In genomic region chr5:137750436-137750835, GRCh38 we compare ENCODE assay signal across 19 cellular contexts. TPM values are rescaled to one million over a fixed set of nuclear protein-coding genes. Genes with fewer than 3 reads are reported as not detected.
DNase-seq lines count a peak whose midpoint lies in the region; ATAC-seq, FAIRE-seq and TF ChIP-seq lines count a peak whose summit lies in the region.
"Had no signal": no experiment of that assay in that cellular context is flagged by ENCODE, and none has a peak within 500 bp of the region (broad histone marks: within the 10 kb centered on the region; RNA-seq: fewer than 3 reads in every experiment).

No MANE protein-coding gene starts in this region.

- no peaks in the 10 kb centered on the region; a peak in 1 of 5 replicates for H3K27me3 ChIP-seq in HepG2 (ENCODE audit: control insufficient read depth in 1 of 2, insufficient read depth in 2 of 2, low read length in 2 of 2)
- H3K27me3 ChIP-seq in right lobe of liver, result no peaks in the 10 kb centered on the region
- H3K27me3 ChIP-seq in mesendoderm (ENCODE audit: insufficient read depth, low read length, poor library complexity), result no peaks in the 10 kb centered on the region
- H3K27me3 ChIP-seq: colonic mucosa, tibial artery had no signal

- H3K36me3 Mint-ChIP-seq in WTC11, result peaks cover 19% of the 10 kb centered on the region

- H3K9me3 ChIP-seq in HepG2 (ENCODE audit: low read length) (no peaks in the 10 kb centered on the region), right lobe of liver (no peaks in the 10 kb centered on the region)
- H3K9me3 ChIP-seq: colonic mucosa, tibial artery had no signal

- H3K27ac Mint-ChIP-seq in WTC11, result peak overlapping the region; percentile 43; the same call in 1 of the 2 replicates
- H3K27ac Mint-ChIP-seq: activated CD8-positive, alpha-beta memory T cell treated with anti-CD3 and anti-CD28 coated beads, Interleukin-2, amount 10 ng/mL, durations not matched to agents 7 days and 5 days had no signal

- H2BK15ac ChIP-seq in mesendoderm (replicated peaks; ENCODE audit: low read depth), result no peak overlapping the region

- H4K20me1 ChIP-seq in HepG2 (ENCODE audit: insufficient read depth, low read length), result peaks cover 23% of the 10 kb centered on the region

- H3K4me1 Mint-ChIP-seq in WTC11, result peaks cover 28% of the 10 kb centered on the region

- WGBS in HepG2 (ENCODE audit: low lambda C conversion rate), result 97% methylated on average over 1 of the region's 1 CpG
- WGBS in right lobe of liver (ENCODE audit: insufficient coverage, low coverage, low lambda C conversion rate, missing lambda C conversion rate), result 87% methylated on average over 1 of the region's 1 CpG
- WGBS in mesendoderm (ENCODE audit: extremely low coverage, insufficient coverage, low lambda C conversion rate), result no CpG with 5 or more reads among the region's 1 CpG

- BruUV-seq in HepG2 (replicated peaks; lab: Mats Ljungman, UMichigan), result no TSS peak

- H2BK120ac ChIP-seq in mesendoderm (ENCODE audit: low read depth, low read length), result no peak overlapping the region

- no peak overlapping the region for H2AFZ ChIP-seq in HepG2 (ENCODE audit: low read length)
- H2AFZ ChIP-seq: parathyroid adenoma had no signal

- peak overlapping the region; percentile 44 for H3K4me3 Mint-ChIP-seq in WTC11
- H3K4me3 Mint-ChIP-seq: activated CD8-positive, alpha-beta memory T cell treated with anti-CD3 and anti-CD28 coated beads, Interleukin-2, amount 10 ng/mL, durations not matched to agents 7 days and 5 days had no signal

- H2BK5ac ChIP-seq in mesendoderm (ENCODE audit: low read length), result no peak overlapping the region

- H3K79me2 ChIP-seq in HepG2 (ENCODE audit: insufficient read depth, low read length) (peaks cover 38% of the 10 kb centered on the region), mesendoderm (ENCODE audit: control insufficient read depth, insufficient read depth, low read length) (peaks cover 38% of the 10 kb centered on the region)

- TF ChIP-seq CTCF in HepG2 (CRISPR knock-in tag; IDR thresholded peaks at IDR 0.05) (no peak), right lobe of liver (IDR thresholded peaks at IDR 0.05) (no peak), WTC11 (IDR thresholded peaks at IDR 0.05) (no peak), GM20000 (IDR thresholded peaks at IDR 0.05; ENCODE audit: extremely low read depth, missing control alignments) (no peak)

- no peak overlapping the region for H2AK5ac ChIP-seq in mesendoderm (ENCODE audit: low read length)

- CTCF ChIA-PET in HepG2 (lab: Yijun Ruan, JAX; ENCODE audit: low intra/inter-chr PET ratio, low total read pairs), result no interaction called here
- CTCF ChIA-PET in WTC11 (lab: Charles Lee), result interaction anchor here (1.6 to 1.8 kb wide), 3 partner anchors 72 to 121 kb away, joined by 6 to 12 read pairs (median 9); no protein-coding TSS in a partner anchor
- CTCF ChIA-PET in HEK293T (lab: Yijun Ruan, JAX), result interaction anchor here (1.8 to 2.6 kb wide), 2 partner anchors 8 to 29 kb away, joined by 6 to 10 read pairs; no protein-coding TSS in a partner anchor

- in situ Hi-C loops in HepG2 (cut with HindIII; ENCODE audit: extremely low pct_ligation_motif_present, low pct_unique_long_range_greater_than_20kb), result no loop called here

- peaks cover 4% of the 10 kb centered on the region for H3K79me1 ChIP-seq in mesendoderm (ENCODE audit: low read length)

- ATAC-seq in HepG2 (no peak), right lobe of liver (no peak), WTC11 (no peak), GM19395 (IDR thresholded peaks at IDR 0.05; ENCODE audit: unreplicated experiment) (no peak)
- ATAC-seq: activated CD8-positive, alpha-beta memory T cell treated with anti-CD3 and anti-CD28 coated beads, Interleukin-2, amount 10 ng/mL, durations not matched to agents 7 days and 5 days; Right ventricle myocardium inferior had no signal

- H3K18ac ChIP-seq in mesendoderm (ENCODE audit: low read length), result no peak overlapping the region

- DNase-seq in HepG2 (ENCODE audit: low spot score) (no peak), right lobe of liver (no peak), WTC11 (ENCODE audit: low spot score) (no peak), mesendoderm (no peak), NCI-H510A treated with DMSO at 0.1 percent for 48 hours (lab: John Stamatoyannopoulos, UW) (no peak), GM20000 (ENCODE audit: low spot score) (no peak), HEK293T (ENCODE audit: extremely low spot score) (no peak)
- DNase-seq: activated CD8-positive, alpha-beta memory T cell treated with anti-CD3 and anti-CD28 coated beads, Interleukin-2, amount 10 ng/mL, durations not matched to agents 7 days and 5 days; colonic mucosa; DMS79 treated with DMSO at 0.1 percent for 48 hours; KG1; NCI-H1436 treated with DMSO at 0.1 percent for 48 hours; NCI-H82; stimulated activated CD4-positive, alpha-beta T cell treated with anti-CD3 and anti-CD28 coated beads, Interleukin-12 subunit alpha, Interleukin-12 subunit beta, amount 100 ng/mL, for 4 hours; tibial artery had no signal

- FAIRE-seq in HepG2 (lab: Jason Lieb, UNC), result no peak
- FAIRE-seq: TTC549 had no signal

- H3K4me1 ChIP-seq in HepG2 (ENCODE audit: insufficient read depth, low read length) (peaks cover 26% of the 10 kb centered on the region), right lobe of liver (peaks cover 0 to 22% (median 5%) of the 10 kb centered on the region in 4 donors), mesendoderm (ENCODE audit: control insufficient read depth, low read depth, low read length) (no peaks in the 10 kb centered on the region)

- no peak overlapping the region for H3K4ac ChIP-seq in mesendoderm (ENCODE audit: low read depth, low read length)

- H3K27me3 Mint-ChIP-seq in WTC11 (ENCODE audit: low read depth), result no peaks in the 10 kb centered on the region
- H3K27me3 Mint-ChIP-seq: activated CD8-positive, alpha-beta memory T cell treated with anti-CD3 and anti-CD28 coated beads, Interleukin-2, amount 10 ng/mL, durations not matched to agents 7 days and 5 days had no signal

- TF ChIP-seq EP300 in HepG2 (IDR thresholded peaks at IDR 0.05; ENCODE audit: low read depth in 2 of 2, low read length in 2 of 2), result no peak
- no peak for TF ChIP-seq EP300 in HepG2 (CRISPR knock-in tag; IDR thresholded peaks at IDR 0.05; ENCODE audit: borderline replicate concordance)

- no peak overlapping the region for H3K27ac ChIP-seq in HepG2 (ENCODE audit: extremely low read length, insufficient read depth, low read length)
- no peak overlapping the region for H3K27ac ChIP-seq in right lobe of liver
- H3K27ac ChIP-seq in mesendoderm (ENCODE audit: low read depth, low read length), result no peak overlapping the region
- H3K27ac ChIP-seq: colonic mucosa, parathyroid adenoma, tibial artery had no signal

- POLR2A ChIA-PET in HepG2 (lab: Yijun Ruan, JAX), result interaction anchor here (1.2 kb wide), 1 partner anchor 130 kb away, joined by 3 read pairs; no protein-coding TSS in a partner anchor
- POLR2A ChIA-PET in WTC11 (lab: Charles Lee), result no interaction called here
- POLR2A ChIA-PET in HEK293T (lab: Yijun Ruan, JAX), result no interaction called here

- TF ChIP-seq POLR2A in HepG2 (IDR thresholded peaks at IDR 0.05; ENCODE audit: insufficient read depth in 1 of 2, low read depth in 2 of 2, low read length in 2 of 2), result no peak
- TF ChIP-seq POLR2A in right lobe of liver (IDR thresholded peaks at IDR 0.05), result no peak

- no peak overlapping the region for H3K56ac ChIP-seq in mesendoderm (ENCODE audit: low read length)

- H3K4me3 ChIP-seq in HepG2 (replicated peaks in 1 of 3; ENCODE audit: insufficient read depth in 1 of 3, low read depth in 2 of 3, low read length in 3 of 3) (no peak overlapping the region), right lobe of liver (no peak overlapping the region), mesendoderm (ENCODE audit: low read length) (no peak overlapping the region)

- H3K9me3 Mint-ChIP-seq in WTC11, result no peaks in the 10 kb centered on the region

- no peak for TF ChIP-seq RAD21 in HepG2 (CRISPR knock-in tag; IDR thresholded peaks at IDR 0.05)

- no peak overlapping the region for H4K8ac ChIP-seq in mesendoderm (ENCODE audit: low read depth, low read length)

- intact Hi-C loops in HepG2 (cut with micrococcal nuclease; ENCODE audit: unreplicated experiment), result loop anchor here (10.0 kb wide), 1 partner anchor 144 kb away; no protein-coding TSS in a partner anchor
- intact Hi-C loops in right lobe of liver (cut with DNase I), result no loop called here

- no peak overlapping the region for H4K5ac ChIP-seq in mesendoderm (ENCODE audit: low read length)

- H3K36me3 ChIP-seq in HepG2 (replicated peaks in 1 of 2; ENCODE audit: control insufficient read depth in 1 of 2, insufficient read depth in 2 of 2, low read length in 2 of 2) (no peaks in the 10 kb centered on the region), right lobe of liver (no peaks in the 10 kb centered on the region), mesendoderm (ENCODE audit: control insufficient read depth, insufficient read depth, low read length) (peaks cover 2% of the 10 kb centered on the region)
- H3K36me3 ChIP-seq: colonic mucosa had no signal

- H3K23ac ChIP-seq in mesendoderm (ENCODE audit: low read length), result no peak overlapping the region

- H3K4me2 ChIP-seq in HepG2 (ENCODE audit: low read depth, low read length) (peak overlapping the region; percentile 87), mesendoderm (ENCODE audit: low read length) (peak overlapping the region; percentile 4)

- H3K9ac ChIP-seq in HepG2 (ENCODE audit: insufficient read depth, low read depth, low read length) (no peak overlapping the region), mesendoderm (ENCODE audit: low read length) (no peak overlapping the region)
- H3K9ac ChIP-seq: parathyroid adenoma had no signal

RNA-seq across cellular contexts. Expression of gene HNRNPA0, which starts 3.7 kb away (rescaled TPM):
- 12.9 and 16.9 TPM in 2 replicates for total RNA-seq in HepG2 (2016; rRNA removed; fragmentation: Illumina TruSeq; extraction: Trizol)
- total RNA-seq in HepG2 (2016; cell fraction: cytosol; rRNA removed; fragmentation: Illumina TruSeq; extraction: Trizol; ENCODE audit: low read depth), result 2.5 TPM in 2 replicates
- total RNA-seq in HepG2 (2016; cell fraction: insoluble cytoplasmic fraction; rRNA removed; fragmentation: Illumina TruSeq; extraction: Trizol), result 14.9 TPM in 2 replicates
- total RNA-seq in HepG2 (2016; cell fraction: membrane; rRNA removed; fragmentation: Illumina TruSeq; extraction: Trizol), result 8.5 and 8.9 TPM in 2 replicates
- total RNA-seq in HepG2 (2016; cell fraction: nucleus; rRNA removed; fragmentation: Illumina TruSeq; extraction: Trizol), result 10.5 and 11.0 TPM in 2 replicates
- polyA plus RNA-seq in HepG2 (2011; rRNA removed), result 9.0 and 9.6 TPM in 2 replicates
- 9.8 and 11.3 TPM in 2 replicates for polyA plus RNA-seq in HepG2 (2011; cell fraction: cytosol; rRNA removed)
- polyA plus RNA-seq in HepG2 (2011; cell fraction: nucleus; rRNA removed), result 4.5 and 4.6 TPM in 2 replicates
- 15.9 and 21.6 TPM in 2 replicates for polyA plus RNA-seq in HepG2 (2012)
- 3.6 and 3.8 TPM in 2 replicates for polyA plus RNA-seq in HepG2 (2016; cell fraction: cytosol; fragmentation: Illumina TruSeq; extraction: Trizol; ENCODE audit: low read depth)
- 39.4 and 44.5 TPM in 2 replicates for polyA plus RNA-seq in HepG2 (2016; cell fraction: insoluble cytoplasmic fraction; fragmentation: Illumina TruSeq; extraction: Trizol; ENCODE audit: low read depth)
- polyA plus RNA-seq in HepG2 (2016; cell fraction: membrane; fragmentation: Illumina TruSeq; extraction: Trizol; ENCODE audit: low read depth), result 10.7 and 10.9 TPM in 2 replicates
- polyA plus RNA-seq in HepG2 (2016; cell fraction: nucleus; fragmentation: Illumina TruSeq; extraction: Trizol; ENCODE audit: insufficient read depth, low read depth), result 24.8 and 26.2 TPM in 2 replicates
- 9.1 and 9.6 TPM in 2 replicates for polyA minus RNA-seq in HepG2 (2011; rRNA and poly(A)+ RNA removed; ENCODE audit: low replicate concordance)
- 10.9 and 13.7 TPM in 2 replicates for polyA minus RNA-seq in HepG2 (2011; cell fraction: cytosol; rRNA and poly(A)+ RNA removed)
- polyA minus RNA-seq in HepG2 (2011; cell fraction: nucleus; rRNA and poly(A)+ RNA removed), result 6.5 and 8.1 TPM in 2 replicates
- 1 to 10 TPM; 3.6 to 9.8 (median 8.1) TPM for total RNA-seq in right lobe of liver
- total RNA-seq in WTC11 (2021), result 65.6 to 66.6 TPM (median 66.0 TPM) in 3 replicates
- 60.8 TPM for polyA plus RNA-seq in mesendoderm (2013, experiment 1 of 2)
- polyA plus RNA-seq in mesendoderm (2013, experiment 2 of 2), result 60.2 TPM

RNA-seq across cellular contexts. Expression of gene KLHL3, which starts 14.5 kb away (rescaled TPM):
- total RNA-seq in HepG2 (2016; rRNA removed; fragmentation: Illumina TruSeq; extraction: Trizol), result 0.02 TPM in 1 of 2 replicates, not detected in the other
- not detected in 2 replicates for total RNA-seq in HepG2 (2016; cell fraction: cytosol; rRNA removed; fragmentation: Illumina TruSeq; extraction: Trizol; ENCODE audit: low read depth)
- 0.02 and 0.09 TPM in 2 replicates for total RNA-seq in HepG2 (2016; cell fraction: insoluble cytoplasmic fraction; rRNA removed; fragmentation: Illumina TruSeq; extraction: Trizol)
- total RNA-seq in HepG2 (2016; cell fraction: membrane; rRNA removed; fragmentation: Illumina TruSeq; extraction: Trizol), result 0.10 and 0.46 TPM in 2 replicates
- total RNA-seq in HepG2 (2016; cell fraction: nucleus; rRNA removed; fragmentation: Illumina TruSeq; extraction: Trizol), result 0.09 TPM in 1 of 2 replicates, not detected in the other
- polyA plus RNA-seq in HepG2 (2011; rRNA removed), result 0.08 and 0.10 TPM in 2 replicates
- polyA plus RNA-seq in HepG2 (2011; cell fraction: cytosol; rRNA removed), result 0.11 and 0.12 TPM in 2 replicates
- 0.31 and 0.54 TPM in 2 replicates for polyA plus RNA-seq in HepG2 (2011; cell fraction: nucleus; rRNA removed)
- 0.15 and 0.20 TPM in 2 replicates for polyA plus RNA-seq in HepG2 (2012)
- polyA plus RNA-seq in HepG2 (2016; cell fraction: cytosol; fragmentation: Illumina TruSeq; extraction: Trizol; ENCODE audit: low read depth), result not detected in 2 replicates
- 0.04 TPM in 1 of 2 replicates, not detected in the other for polyA plus RNA-seq in HepG2 (2016; cell fraction: insoluble cytoplasmic fraction; fragmentation: Illumina TruSeq; extraction: Trizol; ENCODE audit: low read depth)
- not detected in 2 replicates for polyA plus RNA-seq in HepG2 (2016; cell fraction: membrane; fragmentation: Illumina TruSeq; extraction: Trizol; ENCODE audit: low read depth)
- polyA plus RNA-seq in HepG2 (2016; cell fraction: nucleus; fragmentation: Illumina TruSeq; extraction: Trizol; ENCODE audit: insufficient read depth, low read depth), result not detected in 2 replicates
- polyA minus RNA-seq in HepG2 (2011; rRNA and poly(A)+ RNA removed; ENCODE audit: low replicate concordance), result 0.16 and 16.6 TPM in 2 replicates
- 0.18 TPM in 1 of 2 replicates, not detected in the other for polyA minus RNA-seq in HepG2 (2011; cell fraction: cytosol; rRNA and poly(A)+ RNA removed)
- 0.37 and 0.52 TPM in 2 replicates for polyA minus RNA-seq in HepG2 (2011; cell fraction: nucleus; rRNA and poly(A)+ RNA removed)
- 1 to 10 TPM; 1.9 to 8.5 (median 3.3) TPM for total RNA-seq in right lobe of liver
- 14.7 to 18.2 TPM (median 15.7 TPM) in 3 replicates for total RNA-seq in WTC11 (2021)
- 2.2 TPM for polyA plus RNA-seq in mesendoderm (2013, experiment 1 of 2)
- polyA plus RNA-seq in mesendoderm (2013, experiment 2 of 2), result 2.1 TPM
